In genomic region chr4:70754990-70755688, GRCh38 we compare ENCODE assay signal across 10 cellular contexts. TPM values are rescaled to one million over a fixed set of nuclear protein-coding genes. Genes with fewer than 3 reads are reported as not detected.
DNase-seq lines count a peak whose midpoint lies in the region; ATAC-seq, FAIRE-seq and TF ChIP-seq lines count a peak whose summit lies in the region.
"Had no signal": no experiment of that assay in that cellular context is flagged by ENCODE, and none has a peak within 500 bp of the region (broad histone marks: within the 10 kb centered on the region; RNA-seq: fewer than 3 reads in every experiment).

No MANE protein-coding gene starts in this region.

- DNase-seq in GM12891 (ENCODE audit: insufficient read length, low spot score) (no peak), RKO (ENCODE audit: low spot score) (peak; percentile 9), erythroblast (lab: John Stamatoyannopoulos, UW) (no peak), NCI-H2081 treated with DMSO at 0.1 percent for 48 hours (lab: John Stamatoyannopoulos, UW) (no peak), DMS 273 (lab: John Stamatoyannopoulos, UW; ENCODE audit: unreplicated experiment) (no peak), SHP77 (lab: John Stamatoyannopoulos, UW) (no peak)
- DNase-seq: CD4-positive, alpha-beta memory T cell; thyroid gland had no signal

- peak; percentile 41 for FAIRE-seq in GM12891 (lab: Jason Lieb, UNC)

- ATAC-seq in GM19395 (IDR thresholded peaks at IDR 0.05; ENCODE audit: unreplicated experiment) (peak; percentile 46), HG02885 (IDR thresholded peaks at IDR 0.05; ENCODE audit: poor library complexity, unreplicated experiment) (peak; percentile 57)

- TF ChIP-seq POLR2A in GM12891 (IDR thresholded peaks at IDR 0.05; ENCODE audit: low read depth, low read length) (no peak), erythroblast (IDR thresholded peaks at IDR 0.05; ENCODE audit: low read length) (no peak)

TF ChIP-seq in GM12891, 5 proteins besides CTCF, POLR2A, EP300 and RAD21:
- TF ChIP-seq POU2F2 (IDR thresholded peaks at IDR 0.05; ENCODE audit: low read depth, low read length) (no peak), POLR2AphosphoS5 (IDR thresholded peaks at IDR 0.05; ENCODE audit: low read depth, low read length) (no peak), TAF1 (IDR thresholded peaks at IDR 0.05; ENCODE audit: low read depth, low read length) (0 out of 2 replicates have a peak, but pooled peaks have one; percentile 9), SPI1 (IDR thresholded peaks at IDR 0.05; ENCODE audit: low read depth, low read length) (no peak), PAX5 (IDR thresholded peaks at IDR 0.05; ENCODE audit: insufficient read depth, low read length, severe bottlenecking) (no peak)

RNA-seq across cellular contexts. Expression of gene RUFY3, which starts 33.4 kb away (rescaled TPM):
- 8.8 TPM for polyA plus RNA-seq in GM12891 (2012; ENCODE audit: low read depth, missing spikeins)
